Comparison of ENCODE assay signal across 1 cellular context in genomic region chr14:103679351-103679750, GRCh38.
A peak's percentile ranks its signal among the peaks of the same experiment; 100 is the strongest.
TF ChIP-seq lines count a peak whose summit lies in the region.

No MANE protein-coding gene starts in this region.

TF ChIP-seq in IMR-90, 13 proteins besides CTCF, POLR2A, EP300 and RAD21:
- TF ChIP-seq MAFK (IDR thresholded peaks at IDR 0.05; ENCODE audit: low read depth, low read length) (no peak), MXI1 (IDR thresholded peaks at IDR 0.05; ENCODE audit: borderline replicate concordance, low read depth, low read length) (no peak), SMC3 (IDR thresholded peaks at IDR 0.05; ENCODE audit: low read depth, low read length) (peak; percentile 48), BHLHE40 (IDR thresholded peaks at IDR 0.05; ENCODE audit: low read depth, low read length) (peak; percentile 66; the same call in 1 of the 2 replicates)
